In genomic region chr20:33704197-33704924, GRCh38 we compare ENCODE assay signal across 18 cellular contexts. TPM values are rescaled to one million over a fixed set of nuclear protein-coding genes. Genes with fewer than 3 reads are reported as not detected.
"Had no signal": no experiment of that assay in that cellular context is flagged by ENCODE, and none has a peak within 500 bp of the region (broad histone marks: within the 10 kb centered on the region; RNA-seq: fewer than 3 reads in every experiment).

No MANE protein-coding gene starts in this region.

- H3K4me1 ChIP-seq: prostate gland, upper lobe of right lung had no signal

- H3K27ac Mint-ChIP-seq: activated naive CD4-positive, alpha-beta T cell treated with anti-CD3 and anti-CD28 coated beads, Interleukin-2, amount 10 ng/mL, durations not matched to agents 7 days and 5 days; activated T-helper 2 cell treated with anti-CD3 and anti-CD28 coated beads, Interferon-gamma antibody, Interleukin-2, Interleukin-4, amounts not matched to agents 10 μg/mL and 5 μg/mL and 100 μg/mL, durations not matched to agents 14 hours and 24 hours and 36 hours; endodermal cell; T-cell had no signal

- H3K4me3 Mint-ChIP-seq: activated naive CD4-positive, alpha-beta T cell treated with anti-CD3 and anti-CD28 coated beads, Interleukin-2, amount 10 ng/mL, durations not matched to agents 7 days and 5 days; endodermal cell; T-cell had no signal

- H3K9me3 ChIP-seq: esophagus muscularis mucosa, prostate gland, thoracic aorta, upper lobe of right lung had no signal

- H3K27ac ChIP-seq: esophagus muscularis mucosa, prostate gland, thoracic aorta, upper lobe of right lung had no signal

- H3K4me1 Mint-ChIP-seq: endodermal cell, T-cell had no signal

- H3K36me3 ChIP-seq: prostate gland had no signal

- ATAC-seq: sciatic nerve, T-cell had no signal

- H3K27me3 ChIP-seq: dorsolateral prefrontal cortex, esophagus muscularis mucosa, upper lobe of right lung had no signal

- H3K27me3 Mint-ChIP-seq: activated naive CD4-positive, alpha-beta T cell treated with anti-CD3 and anti-CD28 coated beads, Interleukin-2, amount 10 ng/mL, durations not matched to agents 7 days and 5 days; T-cell had no signal

- H3K9me3 Mint-ChIP-seq: activated T-helper 2 cell treated with anti-CD3 and anti-CD28 coated beads, Interferon-gamma antibody, Interleukin-2, Interleukin-4, amounts not matched to agents 10 μg/mL and 5 μg/mL and 100 μg/mL, durations not matched to agents 14 hours and 24 hours and 36 hours; T-cell had no signal

- H3K4me3 ChIP-seq: dorsolateral prefrontal cortex, esophagus muscularis mucosa, prostate gland, thoracic aorta, upper lobe of right lung had no signal

- DNase-seq: activated CD4-positive, alpha-beta T cell treated with anti-CD3 and anti-CD28 coated beads for 1 hour; activated CD4-positive, alpha-beta T cell treated with anti-CD3 and anti-CD28 coated beads, Interleukin-2, amount 50 U/mL, for 48 hours; activated naive CD4-positive, alpha-beta T cell treated with anti-CD3 and anti-CD28 coated beads, Interleukin-2, amount 10 ng/mL, durations not matched to agents 7 days and 5 days; activated T-cell treated with anti-CD3 and anti-CD28 coated beads, Interleukin-2, amount 50 U/mL, for 1 hour; dorsolateral prefrontal cortex; endodermal cell; hippocampal formation; kidney; stimulated activated CD4-positive, alpha-beta T cell treated with anti-CD3 and anti-CD28 coated beads, Interleukin-1b, Interleukin-23, amount 100 ng/mL, for 48 hours; T-cell; T-helper 9 cell; upper lobe of right lung had no signal

RNA-seq across cellular contexts. Expression of gene ACTL10, which starts 37.6 kb away (rescaled TPM):
- polyA plus RNA-seq: neural cell had no signal
